In genomic region chr10:75763652-75764051, GRCh38 we compare ENCODE assay signal across 21 cellular contexts.
DNase-seq lines count a peak whose midpoint lies in the region; ATAC-seq, FAIRE-seq and TF ChIP-seq lines count a peak whose summit lies in the region.
"Had no signal": no experiment of that assay in that cellular context is flagged by ENCODE, and none has a peak within 500 bp of the region (broad histone marks: within the 10 kb centered on the region; RNA-seq: fewer than 3 reads in every experiment).

No MANE protein-coding gene starts in this region.

- H3K4me1 Mint-ChIP-seq in T-helper 17 cell (no peaks in the 10 kb centered on the region), type B pancreatic cell (ENCODE audit: unreplicated experiment) (peaks cover 51% of the 10 kb centered on the region)
- H3K4me1 Mint-ChIP-seq: CD4-positive, CD25-positive, alpha-beta regulatory T cell had no signal

- in situ Hi-C loops in HepG2 (cut with HindIII; ENCODE audit: extremely low pct_ligation_motif_present, low pct_unique_long_range_greater_than_20kb), result no loop called here

- TF ChIP-seq POLR2A in HepG2 (IDR thresholded peaks at IDR 0.05; ENCODE audit: insufficient read depth in 1 of 2, low read depth in 2 of 2, low read length in 2 of 2) (no peak), right lobe of liver (IDR thresholded peaks at IDR 0.05) (no peak)

- no peak overlapping the region; the same call in 1 of the 2 replicates for H3K9ac ChIP-seq in HepG2 (ENCODE audit: insufficient read depth, low read depth, low read length)
- H3K9ac ChIP-seq: BLaER1, GM23248 had no signal

- no peak for TF ChIP-seq RAD21 in HepG2 (CRISPR knock-in tag; IDR thresholded peaks at IDR 0.05)

- H3K27ac Mint-ChIP-seq in T-helper 17 cell (peak overlapping the region; percentile 11), type B pancreatic cell (peak overlapping the region; percentile 68)
- H3K27ac Mint-ChIP-seq: CD8-positive, alpha-beta T cell had no signal

- DNase-seq in HepG2 (ENCODE audit: low spot score) (no peak), right lobe of liver (no peak), T-helper 17 cell (no peak), type B pancreatic cell (ENCODE audit: extremely low spot score, unreplicated experiment) (no peak), psoas muscle (no peak), NCI-H2029 treated with DMSO at 0.1 percent for 48 hours (lab: John Stamatoyannopoulos, UW) (no peak)
- DNase-seq: 8988T; Caco-2; CD4-positive, CD25-positive, alpha-beta regulatory T cell; CD8-positive, alpha-beta T cell; DMS153; DND-41; GM23248; H7; HCEC 1CT had no signal

- H4K20me1 ChIP-seq in HepG2 (ENCODE audit: insufficient read depth, low read length), result no peaks in the 10 kb centered on the region
- H4K20me1 ChIP-seq: BLaER1 had no signal

- H3K4me2 ChIP-seq in HepG2 (ENCODE audit: low read depth, low read length), result no peak overlapping the region
- H3K4me2 ChIP-seq: BLaER1 had no signal

- no peaks in the 10 kb centered on the region for H3K79me2 ChIP-seq in HepG2 (ENCODE audit: insufficient read depth, low read length)

- no peak for FAIRE-seq in HepG2 (lab: Jason Lieb, UNC)
- FAIRE-seq: G401.6, GM12892, GM19239, H1 had no signal

- no peak overlapping the region for H2AFZ ChIP-seq in HepG2 (ENCODE audit: low read length)
- H2AFZ ChIP-seq: GM23248 had no signal

- H3K9me3 ChIP-seq in HepG2 (ENCODE audit: low read length), result no peaks in the 10 kb centered on the region
- H3K9me3 ChIP-seq in right lobe of liver, result no peaks in the 10 kb centered on the region
- no peaks in the 10 kb centered on the region for H3K9me3 ChIP-seq in T-helper 17 cell (ENCODE audit: control insufficient read depth, low read length, poor library complexity, severe bottlenecking)
- no peaks in the 10 kb centered on the region for H3K9me3 ChIP-seq in psoas muscle
- H3K9me3 ChIP-seq: BLaER1, Caco-2 had no signal

- ATAC-seq in HepG2, result no peak
- ATAC-seq in right lobe of liver, result no peak
- no peak for ATAC-seq in T-helper 17 cell
- ATAC-seq in psoas muscle, result no peak
- ATAC-seq: CD8-positive, alpha-beta T cell had no signal

- POLR2A ChIA-PET in HepG2 (lab: Yijun Ruan, JAX), result interaction anchor here (0.6 to 2.7 kb wide), 7 partner anchors 8 to 362 kb away, joined by 3 to 18 read pairs (median 7); partner anchors contain the start of gene ZNF503

- TF ChIP-seq CTCF in HepG2 (CRISPR knock-in tag; IDR thresholded peaks at IDR 0.05), result no peak
- TF ChIP-seq CTCF in right lobe of liver (IDR thresholded peaks at IDR 0.05), result no peak
- no peak for TF ChIP-seq CTCF in type B pancreatic cell (conservative IDR thresholded peaks at IDR 0.05)
- no peak for TF ChIP-seq CTCF in psoas muscle (IDR thresholded peaks at IDR 0.05)

- H3K36me3 ChIP-seq in HepG2 (replicated peaks in 1 of 2; ENCODE audit: control insufficient read depth in 1 of 2, insufficient read depth in 2 of 2, low read length in 2 of 2) (no peaks in the 10 kb centered on the region), right lobe of liver (no peaks in the 10 kb centered on the region), psoas muscle (ENCODE audit: insufficient read depth in 1 of 2, low read depth in 1 of 2) (no peaks in the 10 kb centered on the region)
- H3K36me3 ChIP-seq: BLaER1 had no signal

- no peaks in the 10 kb centered on the region for H3K27me3 ChIP-seq in HepG2 (ENCODE audit: control insufficient read depth in 1 of 2, insufficient read depth in 2 of 2, low read length in 2 of 2)
- no peaks in the 10 kb centered on the region for H3K27me3 ChIP-seq in right lobe of liver
- H3K27me3 ChIP-seq in psoas muscle (ENCODE audit: insufficient read depth in 3 of 3, low read length in 2 of 3), result peaks cover 0 to 1% (median 0%) of the 10 kb centered on the region in 3 donors
- H3K27me3 ChIP-seq: BLaER1 had no signal

- BruUV-seq in HepG2 (replicated peaks; lab: Mats Ljungman, UMichigan), result no TSS peak

- H3K4me3 ChIP-seq in HepG2 (replicated peaks in 1 of 3; ENCODE audit: insufficient read depth in 1 of 3, low read depth in 2 of 3, low read length in 3 of 3) (no peak overlapping the region), right lobe of liver (no peak overlapping the region), psoas muscle (no peak overlapping the region)
- H3K4me3 ChIP-seq: BLaER1, GM23248 had no signal

- intact Hi-C loops in HepG2 (cut with micrococcal nuclease; ENCODE audit: unreplicated experiment), result no loop called here
- intact Hi-C loops in right lobe of liver (cut with DNase I), result no loop called here
- intact Hi-C loops in psoas muscle (cut with DNase I), result no loop called here

- H3K27ac ChIP-seq in HepG2 (ENCODE audit: extremely low read length, insufficient read depth, low read length) (peak overlapping the region; percentile 63), right lobe of liver (no peak overlapping the region), psoas muscle (no peak overlapping the region)
- H3K27ac ChIP-seq: BLaER1, C4-2B, GM23248 had no signal

- TF ChIP-seq EP300 in HepG2 (IDR thresholded peaks at IDR 0.05; ENCODE audit: low read depth in 2 of 2, low read length in 2 of 2), result no peak
- TF ChIP-seq EP300 in HepG2 (CRISPR knock-in tag; IDR thresholded peaks at IDR 0.05; ENCODE audit: borderline replicate concordance), result no peak

- H3K27me3 Mint-ChIP-seq in T-helper 17 cell (peaks cover 7% of the 10 kb centered on the region), type B pancreatic cell (peaks cover 51% of the 10 kb centered on the region)

- H3K4me3 Mint-ChIP-seq in T-helper 17 cell, result no peak overlapping the region
- no peak overlapping the region for H3K4me3 Mint-ChIP-seq in type B pancreatic cell
- H3K4me3 Mint-ChIP-seq: CD4-positive, CD25-positive, alpha-beta regulatory T cell; CD8-positive, alpha-beta T cell had no signal

- H3K9me3 Mint-ChIP-seq in type B pancreatic cell, result no peaks in the 10 kb centered on the region
- H3K9me3 Mint-ChIP-seq: CD8-positive, alpha-beta T cell had no signal

- H3K4me1 ChIP-seq in HepG2 (ENCODE audit: insufficient read depth, low read length), result peaks cover 48% of the 10 kb centered on the region
- peaks cover 0 to 6% (median 0%) of the 10 kb centered on the region in 4 donors for H3K4me1 ChIP-seq in right lobe of liver
- H3K4me1 ChIP-seq in psoas muscle, result no peaks in the 10 kb centered on the region
- H3K4me1 ChIP-seq: BLaER1 had no signal

- CTCF ChIA-PET in HepG2 (lab: Yijun Ruan, JAX; ENCODE audit: low intra/inter-chr PET ratio, low total read pairs), result no interaction called here

- H3K36me3 Mint-ChIP-seq in T-helper 17 cell (ENCODE audit: low read depth), result no peaks in the 10 kb centered on the region
- no peaks in the 10 kb centered on the region for H3K36me3 Mint-ChIP-seq in type B pancreatic cell
- H3K36me3 Mint-ChIP-seq: CD4-positive, CD25-positive, alpha-beta regulatory T cell; CD8-positive, alpha-beta T cell had no signal

- 96% methylated on average over 3 of the region's 3 CpGs for WGBS in HepG2 (ENCODE audit: low lambda C conversion rate)
- no CpG with 5 or more reads among the region's 3 CpGs for WGBS in right lobe of liver (ENCODE audit: insufficient coverage, low coverage, low lambda C conversion rate, missing lambda C conversion rate)
- WGBS in psoas muscle, 3 donors, result 94 to 95% (median 94%) methylated on average over 3 of the region's 3 CpGs

TF ChIP-seq in HepG2, 621 proteins besides CTCF, POLR2A, EP300 and RAD21:
- TF ChIP-seq E2F1 (CRISPR knock-in tag; IDR thresholded peaks at IDR 0.05) (no peak), RXRA (CRISPR knock-in tag; IDR thresholded peaks at IDR 0.05) (no peak), ZNF644 (CRISPR knock-in tag; IDR thresholded peaks at IDR 0.05; ENCODE audit: low read depth) (peak; percentile 66), NFKB2 (CRISPR knock-in tag; IDR thresholded peaks at IDR 0.05; ENCODE audit: borderline replicate concordance) (no peak), BCL6 (CRISPR knock-in tag; IDR thresholded peaks at IDR 0.05) (peak; percentile 27; the same call in 1 of the 2 replicates)
- TF ChIP-seq, protein P1, sequence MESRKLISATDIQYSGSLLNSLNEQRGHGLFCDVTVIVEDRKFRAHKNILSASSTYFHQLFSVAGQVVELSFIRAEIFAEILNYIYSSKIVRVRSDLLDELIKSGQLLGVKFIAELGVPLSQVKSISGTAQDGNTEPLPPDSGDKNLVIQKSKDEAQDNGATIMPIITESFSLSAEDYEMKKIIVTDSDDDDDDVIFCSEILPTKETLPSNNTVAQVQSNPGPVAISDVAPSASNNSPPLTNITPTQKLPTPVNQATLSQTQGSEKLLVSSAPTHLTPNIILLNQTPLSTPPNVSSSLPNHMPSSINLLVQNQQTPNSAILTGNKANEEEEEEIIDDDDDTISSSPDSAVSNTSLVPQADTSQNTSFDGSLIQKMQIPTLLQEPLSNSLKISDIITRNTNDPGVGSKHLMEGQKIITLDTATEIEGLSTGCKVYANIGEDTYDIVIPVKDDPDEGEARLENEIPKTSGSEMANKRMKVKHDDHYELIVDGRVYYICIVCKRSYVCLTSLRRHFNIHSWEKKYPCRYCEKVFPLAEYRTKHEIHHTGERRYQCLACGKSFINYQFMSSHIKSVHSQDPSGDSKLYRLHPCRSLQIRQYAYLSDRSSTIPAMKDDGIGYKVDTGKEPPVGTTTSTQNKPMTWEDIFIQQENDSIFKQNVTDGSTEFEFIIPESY (CRISPR knock-in tag; IDR thresholded peaks at IDR 0.05), result peak; percentile 81; the same call in 1 of the 2 replicates
TF ChIP-seq in HepG2: peak in this region for 3.
